23 cellular contexts compared by ENCODE assay signal in the genomic region with DNA sequence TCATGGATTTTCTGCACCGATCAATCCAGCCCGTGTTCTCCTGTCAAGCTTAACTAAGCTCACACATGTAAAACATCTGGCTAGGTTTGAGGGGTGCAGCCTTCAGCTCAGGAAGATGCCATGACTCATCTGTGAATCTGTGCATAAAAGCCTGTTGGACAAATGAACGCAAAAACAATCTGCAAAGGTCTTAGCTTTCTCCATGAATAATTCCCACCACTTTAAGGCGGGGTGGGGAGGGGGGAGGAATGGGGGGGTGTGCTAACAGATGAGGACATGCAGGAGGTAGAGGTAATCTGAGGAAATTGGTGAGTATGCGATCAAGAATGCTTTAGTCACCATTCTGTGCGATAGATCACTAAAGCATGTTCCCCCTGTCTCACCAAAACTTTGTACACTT. TPM values are rescaled to one million over a fixed set of nuclear protein-coding genes. Genes with fewer than 3 reads are reported as not detected.
DNase-seq lines count a peak whose midpoint lies in the region; ATAC-seq and TF ChIP-seq lines count a peak whose summit lies in the region.
"Had no signal": no experiment of that assay in that cellular context is flagged by ENCODE, and none has a peak within 500 bp of the region (broad histone marks: within the 10 kb centered on the region; RNA-seq: fewer than 3 reads in every experiment).

No MANE protein-coding gene starts in this region.

- intact Hi-C loops in cardiac septum (cut with DNase I), result loop anchor here (10.0 kb wide), 3 partner anchors 183 to 293 kb away; no protein-coding TSS in a partner anchor

- H3K27me3 ChIP-seq in RWPE2 (ENCODE audit: insufficient read depth, poor library complexity, severe bottlenecking), result no peaks in the 10 kb centered on the region
- H3K27me3 ChIP-seq: dorsolateral prefrontal cortex, esophagus muscularis mucosa had no signal

- WGBS in mesodermal cell (ENCODE audit: insufficient coverage in 2 of 2), 2 experiments, result 100% methylated on average over 1 of the region's 6 CpGs; no CpG with 5 or more reads in 1 of the 2 experiments

- ATAC-seq in RWPE2 (ENCODE audit: low read depth), result peak; percentile 46
- ATAC-seq: activated T-cell treated with anti-CD3 and anti-CD28 coated beads, Interleukin-2, amount 50 U/mL, for 4 hours; K562; left colon had no signal

- peak; percentile 93 for DNase-seq in HFF-Myc (ENCODE audit: extremely low read depth, low read depth)
- DNase-seq in RWPE2 (ENCODE audit: low spot score), result no peak
- peak; percentile 27 for DNase-seq in fibroblast of gingiva (ENCODE audit: low read depth)
- no peak for DNase-seq in cardiac septum (ENCODE audit: low spot score)
- DNase-seq in activated CD4-positive, alpha-beta T cell treated with anti-CD3 and anti-CD28 coated beads, Interleukin-2, amount 50 U/mL, for 48 hours, result no peak
- no peak for DNase-seq in SK-N-DZ (ENCODE audit: low spot score)
- no peak for DNase-seq in SHP77 treated with DMSO at 0.1 percent for 48 hours (lab: John Stamatoyannopoulos, UW)
- DNase-seq: activated CD4-positive, alpha-beta memory T cell treated with anti-CD3 and anti-CD28 coated beads, Interleukin-2, amount 10 ng/mL, durations not matched to agents 7 days and 5 days; activated naive CD4-positive, alpha-beta T cell treated with anti-CD3 and anti-CD28 coated beads, Interleukin-2, amount 10 ng/mL, durations not matched to agents 7 days and 5 days; activated T-cell treated with anti-CD3 and anti-CD28 coated beads, Interleukin-2, amount 50 U/mL, for 4 hours; dorsolateral prefrontal cortex; GOT3; left colon; NCI-H2029; NCI-H510A treated with DMSO at 0.1 percent for 48 hours; Right ventricle myocardium superior; stimulated activated CD4-positive, alpha-beta T cell treated with anti-CD3 and anti-CD28 coated beads, Interleukin-12 subunit alpha, Interleukin-12 subunit beta, amount 100 ng/mL, for 4 hours had no signal

- H3K36me3 ChIP-seq in RWPE2 (ENCODE audit: low read depth) (no peaks in the 10 kb centered on the region), mesodermal cell (ENCODE audit: control insufficient read depth, insufficient read depth, low read length) (no peaks in the 10 kb centered on the region)
- H3K36me3 ChIP-seq: esophagus muscularis mucosa, neural progenitor cell, thoracic aorta had no signal

- no peak overlapping the region for H3K4me3 ChIP-seq in HFF-Myc (replicated peaks; ENCODE audit: low read depth, low read length)
- H3K4me3 ChIP-seq in RWPE2 (ENCODE audit: severe bottlenecking), result no peak overlapping the region
- no peak overlapping the region for H3K4me3 ChIP-seq in mesodermal cell (ENCODE audit: extremely low read depth, insufficient read depth, low read length, poor library complexity, severe bottlenecking)
- H3K4me3 ChIP-seq: esophagus muscularis mucosa, K562, neural progenitor cell, thoracic aorta had no signal

- H3K9me3 ChIP-seq in RWPE2 (ENCODE audit: severe bottlenecking) (no peaks in the 10 kb centered on the region), mesodermal cell (ENCODE audit: control insufficient read depth, low read length) (no peaks in the 10 kb centered on the region)
- H3K9me3 ChIP-seq: BLaER1 treated with 17β-estradiol and CSF1 and Interleukin-3, amounts not matched to agents 10 nM and 100 nM; esophagus muscularis mucosa; thoracic aorta had no signal

- H3K4me1 ChIP-seq in RWPE2 (ENCODE audit: insufficient read depth, poor library complexity, severe bottlenecking), result peaks cover 51% of the 10 kb centered on the region
- peaks cover 5% of the 10 kb centered on the region for H3K4me1 ChIP-seq in mesodermal cell (ENCODE audit: control insufficient read depth, insufficient read depth, low read length, poor library complexity, severe bottlenecking)

- no peak for TF ChIP-seq CTCF in HFF-Myc (IDR thresholded peaks at IDR 0.05; ENCODE audit: low read depth, low read length, missing control alignments)
- TF ChIP-seq CTCF in RWPE2 (IDR thresholded peaks at IDR 0.05; ENCODE audit: poor library complexity, severe bottlenecking), result no peak

- peak overlapping the region; percentile 81 for H3K27ac ChIP-seq in RWPE2 (ENCODE audit: poor library complexity, severe bottlenecking)
- H3K27ac ChIP-seq in mesodermal cell (ENCODE audit: low read depth, low read length, severe bottlenecking), result peak overlapping the region; percentile 17
- H3K27ac ChIP-seq: BLaER1 treated with 17β-estradiol and CSF1 and Interleukin-3, amounts not matched to agents 10 nM and 100 nM; esophagus muscularis mucosa; neural progenitor cell; thoracic aorta had no signal

RNA-seq across cellular contexts. Expression of gene DOCK4, which starts 4.8 kb away (rescaled TPM):
- polyA plus RNA-seq in mesodermal cell (2013, experiment 1 of 2), result 39.2 TPM
- 36.4 TPM for polyA plus RNA-seq in mesodermal cell (2013, experiment 2 of 2)
- total RNA-seq in cardiac septum, result 18.5 TPM
- polyA plus RNA-seq in SK-N-DZ (2014; cell fraction: cytosol; rRNA removed), result 14.3 and 21.6 TPM in 2 replicates
- 31.5 and 35.8 TPM in 2 replicates for polyA plus RNA-seq in SK-N-DZ (2014; cell fraction: nucleus; rRNA removed)

RNA-seq across cellular contexts. Expression of gene ZNF277, which starts 5.1 kb away (rescaled TPM):
- polyA plus RNA-seq in mesodermal cell (2013, experiment 1 of 2), result 37.7 TPM
- polyA plus RNA-seq in mesodermal cell (2013, experiment 2 of 2), result 41.5 TPM
- total RNA-seq in cardiac septum, result 16.3 TPM
- 22.5 and 27.3 TPM in 2 replicates for polyA plus RNA-seq in SK-N-DZ (2014; cell fraction: cytosol; rRNA removed)
- 11.1 and 14.8 TPM in 2 replicates for polyA plus RNA-seq in SK-N-DZ (2014; cell fraction: nucleus; rRNA removed)

Comparison
In these comparisons a context has a peak if more than half of its experiments do, and no peak if none do; other contexts are left out.
1. DNase-seq: peak in HFF-Myc (single experiment) and fibroblast of gingiva (single experiment); none in RWPE2 (single experiment), cardiac septum (single experiment), activated CD4-positive, alpha-beta T cell treated with anti-CD3 and anti-CD28 coated beads, Interleukin-2, amount 50 U/mL, for 48 hours (0 of 2), SK-N-DZ (single experiment) and SHP77 treated with DMSO at 0.1 percent for 48 hours (single experiment).